In the genomic region with DNA sequence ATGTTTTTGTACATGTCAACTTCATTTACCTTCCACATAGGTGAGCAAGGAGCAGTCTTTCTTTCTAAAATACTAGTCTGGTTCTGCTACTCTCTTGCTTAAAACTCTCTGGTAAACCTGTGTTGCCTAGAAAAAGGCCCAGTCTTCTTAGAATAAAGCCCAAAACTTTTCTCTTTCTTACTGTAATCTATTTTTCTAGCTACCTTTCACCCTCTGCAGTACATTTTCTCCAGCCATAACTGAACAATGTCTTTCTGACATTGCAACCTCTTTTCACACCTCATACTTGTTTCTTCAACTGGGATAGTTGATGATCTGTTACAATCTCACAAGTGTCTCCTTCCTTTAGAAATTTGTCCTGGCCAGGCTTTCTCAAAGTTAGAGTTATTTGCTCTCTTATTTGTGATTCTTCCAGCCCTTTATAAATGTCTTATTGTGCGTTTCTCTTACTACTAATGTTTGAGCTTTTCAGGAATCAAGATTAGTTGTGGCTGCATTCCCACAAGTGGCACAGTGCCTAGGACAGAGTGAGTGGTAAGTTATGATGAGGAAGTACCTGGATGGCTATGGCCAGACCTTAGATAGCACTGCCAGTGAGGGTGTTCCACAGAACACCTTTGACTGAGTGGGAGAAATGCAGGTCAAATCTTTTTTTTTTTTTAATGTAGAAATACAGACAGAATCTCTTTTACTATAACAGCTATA, we compare ENCODE assay signal across 24 cellular contexts.
DNase-seq lines count a peak whose midpoint lies in the region; ATAC-seq and TF ChIP-seq lines count a peak whose summit lies in the region.
"Had no signal": no experiment of that assay in that cellular context is flagged by ENCODE, and none has a peak within 500 bp of the region (broad histone marks: within the 10 kb centered on the region; RNA-seq: fewer than 3 reads in every experiment).

No MANE protein-coding gene starts in this region.

- H3K4me1 ChIP-seq in CD4-positive, CD25-positive, alpha-beta regulatory T cell (ENCODE audit: control insufficient read depth, insufficient read depth, low read length, poor library complexity, severe bottlenecking) = peaks cover 32% of the 10 kb centered on the region
- peaks cover 49% of the 10 kb centered on the region for H3K4me1 ChIP-seq in CD8-positive, alpha-beta T cell (ENCODE audit: insufficient read depth, low read length)
- peaks cover 44 to 47% of the 10 kb centered on the region in 2 donors for H3K4me1 ChIP-seq in naive thymus-derived CD4-positive, alpha-beta T cell (ENCODE audit: control insufficient read depth in 2 of 2, insufficient read depth in 2 of 2, low read length in 2 of 2)
- H3K4me1 ChIP-seq: prostate gland, thyroid gland had no signal

- no peak overlapping the region for H3K4me3 Mint-ChIP-seq in CD4-positive, CD25-positive, alpha-beta regulatory T cell
- no peak overlapping the region for H3K4me3 Mint-ChIP-seq in CD8-positive, alpha-beta T cell
- H3K4me3 Mint-ChIP-seq in activated T-cell treated with anti-CD3 and anti-CD28 coated beads, Interleukin-2, amount 50 U/mL, for 72 hours = peak overlapping the region; percentile 83 to 86
- peak overlapping the region in 7 of 10 donors; percentile 4 to 84 (median 27) for H3K4me3 Mint-ChIP-seq in naive thymus-derived CD4-positive, alpha-beta T cell
- no peak overlapping the region for H3K4me3 Mint-ChIP-seq in nephron progenitor cell

- peaks cover 18 to 59% (median 40%) of the 10 kb centered on the region in 4 donors for H3K4me1 Mint-ChIP-seq in CD4-positive, CD25-positive, alpha-beta regulatory T cell
- peaks cover 67% of the 10 kb centered on the region for H3K4me1 Mint-ChIP-seq in CD8-positive, alpha-beta T cell (ENCODE audit: low read depth)
- peaks cover 88% of the 10 kb centered on the region for H3K4me1 Mint-ChIP-seq in activated T-cell treated with anti-CD3 and anti-CD28 coated beads, Interleukin-2, amount 50 U/mL, for 72 hours (ENCODE audit: low read depth)
- H3K4me1 Mint-ChIP-seq in naive thymus-derived CD4-positive, alpha-beta T cell = peaks cover 37 to 89% (median 78%) of the 10 kb centered on the region in 7 donors
- no peaks in the 10 kb centered on the region for H3K4me1 Mint-ChIP-seq in nephron progenitor cell

- intact Hi-C loops in CD8-positive, alpha-beta T cell (cut with DNase I, micrococcal nuclease) = no loop called here
- intact Hi-C loops in naive thymus-derived CD4-positive, alpha-beta T cell (cut with micrococcal nuclease) = no loop called here

- peak overlapping the region; percentile 62 to 96 (median 93) for H3K27ac Mint-ChIP-seq in CD4-positive, CD25-positive, alpha-beta regulatory T cell
- peak overlapping the region; percentile 23 for H3K27ac Mint-ChIP-seq in CD8-positive, alpha-beta T cell
- H3K27ac Mint-ChIP-seq in activated T-cell treated with anti-CD3 and anti-CD28 coated beads, Interleukin-2, amount 50 U/mL, for 72 hours = peak overlapping the region; percentile 100
- peak overlapping the region; percentile 20 to 99 (median 96) for H3K27ac Mint-ChIP-seq in naive thymus-derived CD4-positive, alpha-beta T cell
- H3K27ac Mint-ChIP-seq in nephron progenitor cell = no peak overlapping the region

- POLR2A ChIA-PET in CD8-positive, alpha-beta T cell (lab: Charles Lee) = no interaction called here
- POLR2A ChIA-PET in naive thymus-derived CD4-positive, alpha-beta T cell (lab: Charles Lee) = interaction anchor here (0.5 to 12.7 kb wide), 7 partner anchors 8 to 179 kb away, joined by 3 to 95 read pairs (median 5); no protein-coding TSS in a partner anchor

- ATAC-seq in CD4-positive, CD25-positive, alpha-beta regulatory T cell (ENCODE audit: low read depth in 2 of 2) = no peak
- ATAC-seq in CD8-positive, alpha-beta T cell = no peak
- peak; percentile 29 to 30 for ATAC-seq in activated T-cell treated with anti-CD3 and anti-CD28 coated beads, Interleukin-2, amount 50 U/mL, for 72 hours (replicated peaks in 1 of 2)
- no peak for ATAC-seq in naive thymus-derived CD4-positive, alpha-beta T cell
- ATAC-seq in HG03469 (IDR thresholded peaks at IDR 0.05; ENCODE audit: unreplicated experiment) = no peak
- ATAC-seq: esophagus mucosa, left ventricle myocardium superior had no signal

- H3K9me3 ChIP-seq in CD4-positive, CD25-positive, alpha-beta regulatory T cell (ENCODE audit: control insufficient read depth in 2 of 2, low read length in 2 of 2) = no peaks in the 10 kb centered on the region
- H3K9me3 ChIP-seq in CD8-positive, alpha-beta T cell (ENCODE audit: low read length) = no peaks in the 10 kb centered on the region
- H3K9me3 ChIP-seq in naive thymus-derived CD4-positive, alpha-beta T cell (ENCODE audit: control insufficient read depth in 2 of 3, low read length in 3 of 3) = no peaks in the 10 kb centered on the region
- H3K9me3 ChIP-seq: prostate gland, thyroid gland had no signal

- no peaks in the 10 kb centered on the region for H3K36me3 ChIP-seq in CD4-positive, CD25-positive, alpha-beta regulatory T cell (ENCODE audit: control insufficient read depth, insufficient read depth, low read length)
- no peaks in the 10 kb centered on the region for H3K36me3 ChIP-seq in CD8-positive, alpha-beta T cell (ENCODE audit: insufficient read depth, low read length)
- no peaks in the 10 kb centered on the region for H3K36me3 ChIP-seq in naive thymus-derived CD4-positive, alpha-beta T cell (ENCODE audit: control insufficient read depth in 2 of 3, insufficient read depth in 3 of 3, low read length in 3 of 3)
- H3K36me3 ChIP-seq: prostate gland, thyroid gland had no signal

- H3K27me3 ChIP-seq in CD4-positive, CD25-positive, alpha-beta regulatory T cell (ENCODE audit: control insufficient read depth, insufficient read depth, low read length) = no peaks in the 10 kb centered on the region
- H3K27me3 ChIP-seq in CD8-positive, alpha-beta T cell (ENCODE audit: insufficient read depth, low read length) = no peaks in the 10 kb centered on the region
- no peaks in the 10 kb centered on the region for H3K27me3 ChIP-seq in naive thymus-derived CD4-positive, alpha-beta T cell (ENCODE audit: control insufficient read depth in 2 of 2, insufficient read depth in 2 of 2, low read length in 2 of 2)
- H3K27me3 ChIP-seq: thyroid gland had no signal

- H3K9me3 Mint-ChIP-seq in CD4-positive, CD25-positive, alpha-beta regulatory T cell = no peaks in the 10 kb centered on the region
- H3K9me3 Mint-ChIP-seq in CD8-positive, alpha-beta T cell = no peaks in the 10 kb centered on the region
- no peaks in the 10 kb centered on the region for H3K9me3 Mint-ChIP-seq in activated T-cell treated with anti-CD3 and anti-CD28 coated beads, Interleukin-2, amount 50 U/mL, for 72 hours
- H3K9me3 Mint-ChIP-seq in naive thymus-derived CD4-positive, alpha-beta T cell = peaks cover 0 to 17% (median 3%) of the 10 kb centered on the region in 11 donors
- no peaks in the 10 kb centered on the region for H3K9me3 Mint-ChIP-seq in nephron progenitor cell

- no peaks in the 10 kb centered on the region for H3K27me3 Mint-ChIP-seq in CD4-positive, CD25-positive, alpha-beta regulatory T cell
- no peaks in the 10 kb centered on the region for H3K27me3 Mint-ChIP-seq in CD8-positive, alpha-beta T cell (ENCODE audit: low read depth)
- H3K27me3 Mint-ChIP-seq in activated T-cell treated with anti-CD3 and anti-CD28 coated beads, Interleukin-2, amount 50 U/mL, for 72 hours (ENCODE audit: low read depth) = no peaks in the 10 kb centered on the region
- no peaks in the 10 kb centered on the region for H3K27me3 Mint-ChIP-seq in naive thymus-derived CD4-positive, alpha-beta T cell
- H3K27me3 Mint-ChIP-seq in nephron progenitor cell (ENCODE audit: low read depth, poor library complexity) = no peaks in the 10 kb centered on the region

- peak in 1 of 3 donors; percentile 59 for DNase-seq in CD4-positive, CD25-positive, alpha-beta regulatory T cell
- no peak for DNase-seq in CD8-positive, alpha-beta T cell
- DNase-seq in activated T-cell treated with anti-CD3 and anti-CD28 coated beads, Interleukin-2, amount 50 U/mL, for 72 hours = no peak
- DNase-seq in naive thymus-derived CD4-positive, alpha-beta T cell = no peak
- no peak for DNase-seq in LoVo (ENCODE audit: low spot score)
- DNase-seq in nephron progenitor cell = no peak
- DNase-seq: COR-L47; DMS79 treated with DMSO at 0.1 percent for 48 hours; effector memory CD4-positive, alpha-beta T cell; foreskin melanocyte; hypothalamus; left ventricle myocardium superior; midbrain; NCI-H69; stimulated activated naive CD4-positive, alpha-beta T cell; T-helper 9 cell; thyroid gland had no signal

- no peak overlapping the region for H3K27ac ChIP-seq in CD4-positive, CD25-positive, alpha-beta regulatory T cell (ENCODE audit: insufficient read depth, low read length, poor library complexity, severe bottlenecking)
- H3K27ac ChIP-seq in CD8-positive, alpha-beta T cell (ENCODE audit: low read depth, low read length) = no peak overlapping the region
- H3K27ac ChIP-seq in naive thymus-derived CD4-positive, alpha-beta T cell (ENCODE audit: low read depth, low read length) = no peak overlapping the region
- H3K27ac ChIP-seq: KMS-11, prostate gland, RWPE1, SK-N-MC, thyroid gland had no signal

- CTCF ChIA-PET in CD8-positive, alpha-beta T cell (lab: Charles Lee) = interaction anchor here (1.3 to 1.6 kb wide), 2 partner anchors 12 to 16 kb away, joined by 4 to 5 read pairs; no protein-coding TSS in a partner anchor
- CTCF ChIA-PET in naive thymus-derived CD4-positive, alpha-beta T cell (lab: Charles Lee) = interaction anchor here (0.9 to 1.5 kb wide), 3 partner anchors 24 to 89 kb away, joined by 3 to 10 read pairs (median 3); no protein-coding TSS in a partner anchor

- no peaks in the 10 kb centered on the region for H3K36me3 Mint-ChIP-seq in CD4-positive, CD25-positive, alpha-beta regulatory T cell
- no peaks in the 10 kb centered on the region for H3K36me3 Mint-ChIP-seq in CD8-positive, alpha-beta T cell
- H3K36me3 Mint-ChIP-seq in activated T-cell treated with anti-CD3 and anti-CD28 coated beads, Interleukin-2, amount 50 U/mL, for 72 hours (ENCODE audit: insufficient read depth in 2 of 2) = peaks cover 10 to 11% of the 10 kb centered on the region in 2 donors
- peaks cover 0 to 40% (median 8%) of the 10 kb centered on the region in 5 donors for H3K36me3 Mint-ChIP-seq in naive thymus-derived CD4-positive, alpha-beta T cell
- no peaks in the 10 kb centered on the region for H3K36me3 Mint-ChIP-seq in nephron progenitor cell (ENCODE audit: low read depth)

- TF ChIP-seq CTCF in CD8-positive, alpha-beta T cell (IDR thresholded peaks at IDR 0.05) = no peak
- no peak for TF ChIP-seq CTCF in nephron progenitor cell (IDR thresholded peaks at IDR 0.05)

- no peak overlapping the region for H3K4me3 ChIP-seq in CD4-positive, CD25-positive, alpha-beta regulatory T cell (ENCODE audit: low read depth, low read length)
- no peak overlapping the region for H3K4me3 ChIP-seq in CD8-positive, alpha-beta T cell (ENCODE audit: low read depth, low read length)
- H3K4me3 ChIP-seq in naive thymus-derived CD4-positive, alpha-beta T cell (ENCODE audit: low read length) = no peak overlapping the region
- H3K4me3 ChIP-seq: GM12878, prostate gland, SK-N-MC, thyroid gland had no signal

Comparison
In these comparisons a context has a peak if more than half of its experiments do, and no peak if none do; other contexts are left out.
1. ATAC-seq: peak in activated T-cell treated with anti-CD3 and anti-CD28 coated beads, Interleukin-2, amount 50 U/mL, for 72 hours (2 of 2); none in CD4-positive, CD25-positive, alpha-beta regulatory T cell (0 of 2), CD8-positive, alpha-beta T cell (single experiment), naive thymus-derived CD4-positive, alpha-beta T cell (single experiment) and HG03469 (single experiment).
2. H3K4me3 Mint-ChIP-seq: peak in activated T-cell treated with anti-CD3 and anti-CD28 coated beads, Interleukin-2, amount 50 U/mL, for 72 hours (2 of 2) and naive thymus-derived CD4-positive, alpha-beta T cell (7 of 10); none in CD4-positive, CD25-positive, alpha-beta regulatory T cell (0 of 4), CD8-positive, alpha-beta T cell (single experiment) and nephron progenitor cell (single experiment).